In genomic region chr3:172087827-172088580, GRCh38 we compare ENCODE assay signal across 9 cellular contexts. TPM values are rescaled to one million over a fixed set of nuclear protein-coding genes. Genes with fewer than 3 reads are reported as not detected.
DNase-seq lines count a peak whose midpoint lies in the region; ATAC-seq and TF ChIP-seq lines count a peak whose summit lies in the region.
"Had no signal": no experiment of that assay in that cellular context is flagged by ENCODE, and none has a peak within 500 bp of the region (broad histone marks: within the 10 kb centered on the region; RNA-seq: fewer than 3 reads in every experiment).

No MANE protein-coding gene starts in this region.

- peaks cover 8% of the 10 kb centered on the region for H3K36me3 Mint-ChIP-seq in T-helper 1 cell treated with Interleukin-12 subunit alpha and Interleukin-12 subunit beta and Interleukin-4 antibody, amounts not matched to agents 30 μg/mL and 1 μg/mL, for 36 hours (ENCODE audit: low read depth)
- peaks cover 26% of the 10 kb centered on the region for H3K36me3 Mint-ChIP-seq in nephron (ENCODE audit: low read depth)

- H3K36me3 ChIP-seq in prostate gland, result no peaks in the 10 kb centered on the region

- intact Hi-C loops in head of caudate nucleus (cut with DNase I) (no loop called here), prostate gland (cut with DNase I) (no loop called here)

- no peak for TF ChIP-seq CTCF in nephron (IDR thresholded peaks at IDR 0.05; ENCODE audit: unreplicated experiment in 3 of 3)
- TF ChIP-seq CTCF in prostate gland (IDR thresholded peaks at IDR 0.05), result no peak

- H3K4me3 Mint-ChIP-seq in T-helper 1 cell treated with Interleukin-12 subunit alpha and Interleukin-12 subunit beta and Interleukin-4 antibody, amounts not matched to agents 30 μg/mL and 1 μg/mL, for 36 hours, result peak overlapping the region; percentile 37
- H3K4me3 Mint-ChIP-seq in nephron, result no peak overlapping the region
- H3K4me3 Mint-ChIP-seq: neural crest cell had no signal

- H3K9me3 ChIP-seq in prostate gland, result no peaks in the 10 kb centered on the region

- H3K9me3 Mint-ChIP-seq in T-helper 1 cell treated with Interleukin-12 subunit alpha and Interleukin-12 subunit beta and Interleukin-4 antibody, amounts not matched to agents 30 μg/mL and 1 μg/mL, for 36 hours, result no peaks in the 10 kb centered on the region
- H3K9me3 Mint-ChIP-seq in nephron, result no peaks in the 10 kb centered on the region

- no peaks in the 10 kb centered on the region for H3K27me3 ChIP-seq in prostate gland (replicated peaks; ENCODE audit: insufficient read depth)

- H3K4me1 ChIP-seq in prostate gland (replicated peaks), result no peaks in the 10 kb centered on the region

- DNase-seq in HT-29 (ENCODE audit: low spot score) (no peak), COLO829 (ENCODE audit: low spot score) (no peak), head of caudate nucleus (no peak), prostate gland (ENCODE audit: low spot score) (no peak)

- H3K27ac Mint-ChIP-seq in T-helper 1 cell treated with Interleukin-12 subunit alpha and Interleukin-12 subunit beta and Interleukin-4 antibody, amounts not matched to agents 30 μg/mL and 1 μg/mL, for 36 hours, result peak overlapping the region; percentile 83
- peak overlapping the region; percentile 1 to 40 (median 37) for H3K27ac Mint-ChIP-seq in nephron

- no peaks in the 10 kb centered on the region for H3K27me3 Mint-ChIP-seq in T-helper 1 cell treated with Interleukin-12 subunit alpha and Interleukin-12 subunit beta and Interleukin-4 antibody, amounts not matched to agents 30 μg/mL and 1 μg/mL, for 36 hours (ENCODE audit: low read depth)
- H3K27me3 Mint-ChIP-seq in nephron (ENCODE audit: low read depth), result no peaks in the 10 kb centered on the region

- 73% methylated on average over 7 of the region's 7 CpGs for WGBS in prostate gland

- H3K4me3 ChIP-seq in prostate gland, result no peak overlapping the region

- no peak for TF ChIP-seq POLR2A in prostate gland (IDR thresholded peaks at IDR 0.05)

- peaks cover 42% of the 10 kb centered on the region for H3K4me1 Mint-ChIP-seq in T-helper 1 cell treated with Interleukin-12 subunit alpha and Interleukin-12 subunit beta and Interleukin-4 antibody, amounts not matched to agents 30 μg/mL and 1 μg/mL, for 36 hours (ENCODE audit: low read depth)
- peaks cover 49% of the 10 kb centered on the region for H3K4me1 Mint-ChIP-seq in nephron

- ATAC-seq in GM18909 (IDR thresholded peaks at IDR 0.05; ENCODE audit: poor library complexity, unreplicated experiment) (peak; percentile 90), HG02840 (IDR thresholded peaks at IDR 0.05; ENCODE audit: low FRiP score, unreplicated experiment) (peak; percentile 76)

- H3K27ac ChIP-seq in prostate gland, result no peak overlapping the region

RNA-seq across cellular contexts. Expression of gene FNDC3B, which starts 48.6 kb away (rescaled TPM):
- total RNA-seq in HT-29 (2014; rRNA removed; shearing (Covaris generic)), result 46.7 and 47.9 TPM in 2 replicates
- total RNA-seq in prostate gland, result 10 to 100 TPM; 35.9 to 62.4 TPM
